ENCODE assay signal across 20 cellular contexts in the genomic region with DNA sequence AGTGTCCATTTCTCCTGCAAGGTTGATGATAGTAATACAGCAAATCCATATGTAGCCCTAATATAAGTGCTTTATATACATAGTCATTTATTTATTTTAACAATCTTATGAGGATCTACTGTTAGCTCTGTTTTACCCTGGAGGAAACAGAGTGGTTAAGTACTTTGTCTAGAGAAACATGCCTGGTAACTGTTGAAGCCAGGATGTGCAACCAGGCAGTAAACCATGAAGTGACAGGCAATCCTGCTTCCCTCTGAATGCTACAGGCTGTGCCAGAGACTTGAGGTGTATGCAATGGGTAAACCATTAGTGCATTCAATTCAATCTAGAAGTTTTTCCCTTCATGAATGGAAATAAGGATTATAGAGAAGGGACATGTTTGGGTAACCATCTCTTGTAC.
"Had no signal": no experiment of that assay in that cellular context is flagged by ENCODE, and none has a peak within 500 bp of the region (broad histone marks: within the 10 kb centered on the region; RNA-seq: fewer than 3 reads in every experiment).

No MANE protein-coding gene starts in this region.

- H2AFZ ChIP-seq: hepatocyte had no signal

- H3K9me3 ChIP-seq: colonic mucosa, neutrophil had no signal

- H3K27me3 ChIP-seq: colonic mucosa, hepatocyte, neutrophil, right atrium auricular region, sigmoid colon, stomach had no signal

- H3K4me2 ChIP-seq: hepatocyte had no signal

- H3K4me1 ChIP-seq: colonic mucosa, right atrium auricular region, sigmoid colon, stomach had no signal

- H3K36me3 ChIP-seq: colonic mucosa, neutrophil, right atrium auricular region, sigmoid colon, stomach had no signal

- ATAC-seq: left lobe of liver; naive thymus-derived CD4-positive, alpha-beta T cell; stimulated activated naive B cell treated with anti-CD40 and anti-IgM and Interleukin-4, amounts not matched to agents 10 μg/mL and 1 μg/mL and 100 μg/mL, for 72 hours had no signal

- H3K27ac ChIP-seq: colonic mucosa, hepatocyte, neutrophil, right atrium auricular region, sigmoid colon, skin epidermis, stomach had no signal

- DNase-seq: colonic mucosa; dermis blood vessel endothelial cell; effector CD4-positive, alpha-beta T cell; endodermal cell; foreskin melanocyte; head of caudate nucleus; mammary epithelial cell; naive thymus-derived CD4-positive, alpha-beta T cell; nephron progenitor cell; posterior cingulate gyrus; sigmoid colon; stimulated activated CD4-positive, alpha-beta T cell treated with anti-CD3 and anti-CD28 coated beads, Interleukin-2, amount 100 ng/mL, for 24 hours; stimulated activated CD4-positive, alpha-beta T cell treated with anti-CD3 and anti-CD28 coated beads, Interleukin-4, amount 100 ng/mL, for 4 hours; stimulated activated naive B cell treated with anti-CD40 and anti-IgM and Interleukin-4, amounts not matched to agents 10 μg/mL and 1 μg/mL and 100 μg/mL, for 72 hours; stomach had no signal

- H3K79me2 ChIP-seq: hepatocyte had no signal

- H3K4me3 ChIP-seq: colonic mucosa, hepatocyte, right atrium auricular region, sigmoid colon, skin epidermis, stomach had no signal
